Comparison of ENCODE assay signal across 17 cellular contexts in the genomic region with DNA sequence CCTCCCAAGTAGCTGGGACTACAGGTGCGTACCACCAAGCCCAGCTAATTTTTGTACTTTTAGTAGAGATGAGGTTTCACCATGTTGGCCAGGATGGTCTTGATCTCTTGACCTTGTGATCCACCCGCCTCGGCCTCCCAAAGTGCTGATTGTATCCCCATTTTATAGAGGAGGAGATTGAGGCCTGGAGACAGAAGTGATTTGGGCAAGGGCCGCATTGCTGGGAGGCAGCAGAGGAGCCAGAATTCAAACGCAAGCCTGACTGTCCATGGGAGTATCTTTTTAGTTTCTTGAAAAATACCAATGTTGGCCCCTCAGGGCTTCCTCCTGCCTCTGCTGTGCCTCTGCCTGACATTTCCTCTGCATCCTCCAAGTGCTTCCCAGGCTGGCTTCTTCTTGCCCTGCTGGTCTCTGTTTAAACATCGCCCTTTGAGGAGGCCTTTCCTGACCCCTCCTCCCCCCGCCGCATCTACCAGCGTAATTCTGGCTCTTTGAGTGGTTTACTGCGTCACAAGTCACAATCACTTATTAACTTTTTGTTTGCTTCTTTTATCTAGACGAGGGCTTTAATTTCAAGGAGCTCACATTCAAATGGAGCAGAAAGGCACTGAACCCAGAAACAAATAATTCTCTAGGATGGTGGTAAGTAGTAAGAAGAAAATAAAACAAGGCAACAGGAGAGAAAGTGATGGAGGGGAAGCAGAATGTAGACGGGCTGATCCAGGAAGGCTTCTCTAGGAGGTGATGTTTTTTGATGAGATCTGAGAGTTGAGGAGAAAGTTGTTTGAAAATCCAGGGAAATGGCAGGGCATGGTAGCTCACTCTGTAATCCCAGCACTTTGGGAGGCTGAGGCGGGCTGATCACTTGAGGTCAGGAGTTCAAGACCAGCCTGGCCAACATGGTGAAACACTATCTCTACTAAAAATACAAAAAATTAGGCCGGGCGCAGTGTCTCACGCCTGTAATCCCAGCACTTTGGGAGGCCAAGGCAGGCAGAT.
DNase-seq lines count a peak whose midpoint lies in the region; ATAC-seq and TF ChIP-seq lines count a peak whose summit lies in the region.
"Had no signal": no experiment of that assay in that cellular context is flagged by ENCODE, and none has a peak within 500 bp of the region (broad histone marks: within the 10 kb centered on the region; RNA-seq: fewer than 3 reads in every experiment).

No MANE protein-coding gene starts in this region.

- no peak overlapping the region for H3K4me3 Mint-ChIP-seq in mesothelial cell of epicardium
- H3K4me3 Mint-ChIP-seq: activated B cell treated with CpG ODN at 0.5 μM for 24 hours; activated CD8-positive, alpha-beta memory T cell treated with anti-CD3 and anti-CD28 coated beads, Interleukin-2, amount 10 ng/mL, durations not matched to agents 7 days and 5 days; CD8-positive, alpha-beta memory T cell had no signal

- peak overlapping the region; percentile 36 for H3K27ac ChIP-seq in upper lobe of right lung
- H3K27ac ChIP-seq: dorsolateral prefrontal cortex, HL-60, PC-9 had no signal

- H3K9me3 ChIP-seq in upper lobe of right lung: no peaks in the 10 kb centered on the region

- peak; percentile 23 for DNase-seq in SIG-M5 treated with dmso at 0.1 percent for 504 hours (lab: John Stamatoyannopoulos, UW; ENCODE audit: unreplicated experiment)
- no peak for DNase-seq in SIG-M5 (lab: John Stamatoyannopoulos, UW)
- peak; percentile 52 for DNase-seq in fibroblast of villous mesenchyme (ENCODE audit: low read depth)
- DNase-seq in mesothelial cell of epicardium (ENCODE audit: low spot score in 2 of 2, unreplicated experiment in 2 of 2): no peak
- peak; percentile 88 for DNase-seq in upper lobe of right lung
- no peak for DNase-seq in AG20443 (ENCODE audit: low spot score)
- no peak for DNase-seq in DMS79 (lab: John Stamatoyannopoulos, UW)
- DNase-seq: activated B cell treated with CpG ODN at 0.5 μM for 24 hours; activated CD8-positive, alpha-beta memory T cell treated with anti-CD3 and anti-CD28 coated beads, Interleukin-2, amount 10 ng/mL, durations not matched to agents 7 days and 5 days; activated effector memory CD4-positive, alpha-beta T cell treated with anti-CD3 and anti-CD28 coated beads, Interleukin-2, amount 50 U/mL, for 16 hours; anterior cingulate cortex; CD8-positive, alpha-beta memory T cell; dorsolateral prefrontal cortex; NCI-H146; PC-9 had no signal

- peaks cover 4% of the 10 kb centered on the region for H3K27me3 Mint-ChIP-seq in mesothelial cell of epicardium (ENCODE audit: low read depth)
- H3K27me3 Mint-ChIP-seq: activated B cell treated with CpG ODN at 0.5 μM for 24 hours; activated CD8-positive, alpha-beta memory T cell treated with anti-CD3 and anti-CD28 coated beads, Interleukin-2, amount 10 ng/mL, durations not matched to agents 7 days and 5 days had no signal

- peaks cover 22% of the 10 kb centered on the region for H3K4me1 Mint-ChIP-seq in mesothelial cell of epicardium
- H3K4me1 Mint-ChIP-seq: CD8-positive, alpha-beta memory T cell had no signal

- no peaks in the 10 kb centered on the region for H3K4me1 ChIP-seq in upper lobe of right lung

- H3K4me3 ChIP-seq in fibroblast of villous mesenchyme (ENCODE audit: low read depth, low read length): no peak overlapping the region
- no peak overlapping the region for H3K4me3 ChIP-seq in upper lobe of right lung
- H3K4me3 ChIP-seq: dorsolateral prefrontal cortex, PC-9 had no signal

- intact Hi-C loops in upper lobe of right lung (cut with DNase I): no loop called here

- TF ChIP-seq CTCF in fibroblast of villous mesenchyme (IDR thresholded peaks at IDR 0.05; ENCODE audit: insufficient read depth, low read depth, low read length) (no peak), mesothelial cell of epicardium (IDR thresholded peaks at IDR 0.05; ENCODE audit: unreplicated experiment) (no peak), upper lobe of right lung (IDR thresholded peaks at IDR 0.05) (no peak)

- ATAC-seq in upper lobe of right lung (peak; percentile 87), GM18907 (IDR thresholded peaks at IDR 0.05; ENCODE audit: unreplicated experiment) (no peak)
- ATAC-seq: activated CD8-positive, alpha-beta memory T cell treated with anti-CD3 and anti-CD28 coated beads, Interleukin-2, amount 10 ng/mL, durations not matched to agents 7 days and 5 days had no signal

- H3K36me3 Mint-ChIP-seq in mesothelial cell of epicardium: no peaks in the 10 kb centered on the region
- H3K36me3 Mint-ChIP-seq: activated CD8-positive, alpha-beta memory T cell treated with anti-CD3 and anti-CD28 coated beads, Interleukin-2, amount 10 ng/mL, durations not matched to agents 7 days and 5 days; CD8-positive, alpha-beta memory T cell had no signal

- H3K9me3 Mint-ChIP-seq in mesothelial cell of epicardium: no peaks in the 10 kb centered on the region
- H3K9me3 Mint-ChIP-seq: activated B cell treated with CpG ODN at 0.5 μM for 24 hours; CD8-positive, alpha-beta memory T cell had no signal

- no peaks in the 10 kb centered on the region for H3K27me3 ChIP-seq in upper lobe of right lung
- H3K27me3 ChIP-seq: dorsolateral prefrontal cortex had no signal

- H3K27ac Mint-ChIP-seq in mesothelial cell of epicardium: peak overlapping the region; percentile 57
- H3K27ac Mint-ChIP-seq: activated B cell treated with CpG ODN at 0.5 μM for 24 hours; activated CD8-positive, alpha-beta memory T cell treated with anti-CD3 and anti-CD28 coated beads, Interleukin-2, amount 10 ng/mL, durations not matched to agents 7 days and 5 days had no signal

- H3K36me3 ChIP-seq in upper lobe of right lung: no peaks in the 10 kb centered on the region

Comparison
In these comparisons a context has a peak if more than half of its experiments do, and no peak if none do; other contexts are left out.
1. DNase-seq: peak in SIG-M5 treated with dmso at 0.1 percent for 504 hours (single experiment), fibroblast of villous mesenchyme (single experiment) and upper lobe of right lung (single experiment); none in SIG-M5 (single experiment), mesothelial cell of epicardium (0 of 2), AG20443 (single experiment) and DMS79 (single experiment).